13 cellular contexts compared by ENCODE assay signal in the genomic region with DNA sequence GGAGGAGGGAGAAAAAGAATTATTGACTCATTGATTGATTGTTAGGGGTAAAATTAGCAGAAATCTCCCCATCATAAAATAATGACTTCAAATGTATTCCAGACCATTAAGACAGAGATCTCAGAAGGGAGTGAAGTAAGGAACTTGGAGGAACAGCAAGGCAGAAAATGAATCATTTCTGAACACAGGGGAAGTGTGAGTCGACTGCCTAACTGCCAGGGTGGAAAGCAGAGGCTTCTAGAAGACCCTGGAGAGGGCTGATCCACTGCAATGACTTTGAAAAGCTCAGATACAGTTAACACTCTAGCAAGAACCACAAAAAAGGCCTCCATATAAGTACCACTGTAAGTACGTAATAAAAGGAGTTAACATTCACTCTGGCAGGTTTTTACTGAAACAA. TPM values are rescaled to one million over a fixed set of nuclear protein-coding genes. Genes with fewer than 3 reads are reported as not detected.
DNase-seq lines count a peak whose midpoint lies in the region; ATAC-seq and TF ChIP-seq lines count a peak whose summit lies in the region.
"Had no signal": no experiment of that assay in that cellular context is flagged by ENCODE, and none has a peak within 500 bp of the region (broad histone marks: within the 10 kb centered on the region; RNA-seq: fewer than 3 reads in every experiment).

No MANE protein-coding gene starts in this region.

- no peak overlapping the region for H3K27ac ChIP-seq in stomach
- H3K27ac ChIP-seq: thoracic aorta had no signal

- H3K36me3 ChIP-seq in stomach, result peaks cover 0 to 15% (median 11%) of the 10 kb centered on the region in 4 donors
- H3K36me3 ChIP-seq: thoracic aorta had no signal

- no peak for TF ChIP-seq EP300 in stomach (IDR thresholded peaks at IDR 0.05)

- H3K4me3 ChIP-seq in epithelial cell of esophagus (ENCODE audit: low read length) (no peak overlapping the region), stomach (no peak overlapping the region)
- H3K4me3 ChIP-seq: thoracic aorta had no signal

- intact Hi-C loops in stomach (cut with DNase I; ENCODE audit: low total_unique reads), result no loop called here

- ATAC-seq in GM18868 (IDR thresholded peaks at IDR 0.05; ENCODE audit: unreplicated experiment), result no peak
- ATAC-seq in HG03039 (IDR thresholded peaks at IDR 0.05; ENCODE audit: unreplicated experiment), result no peak

- WGBS in stomach, 5 donors, result 74 to 86% (median 77%) methylated on average over 2 of the region's 2 CpGs

- no peaks in the 10 kb centered on the region for H3K27me3 ChIP-seq in stomach

- no peak for TF ChIP-seq CTCF in epithelial cell of esophagus (IDR thresholded peaks at IDR 0.05; ENCODE audit: insufficient read depth, low read depth, low read length, missing control alignments)
- TF ChIP-seq CTCF in stomach (IDR thresholded peaks at IDR 0.05), result no peak

- H3K4me1 ChIP-seq in stomach, result peaks cover 5 to 25% (median 18%) of the 10 kb centered on the region in 4 donors

- TF ChIP-seq POLR2A in stomach (IDR thresholded peaks at IDR 0.05), result no peak

- peak; percentile 26 for DNase-seq in SIG-M5 treated with dmso at 0.1 percent for 504 hours (lab: John Stamatoyannopoulos, UW; ENCODE audit: unreplicated experiment)
- DNase-seq in SIG-M5 (lab: John Stamatoyannopoulos, UW), result no peak
- DNase-seq in NCI-H226, result peak; percentile 51
- DNase-seq in epithelial cell of esophagus (ENCODE audit: low read depth), result peak; percentile 50
- peak; percentile 55 for DNase-seq in stromal cell of bone marrow (ENCODE audit: low read depth)
- no peak for DNase-seq in stomach
- DNase-seq: amniotic stem cell, DND-41, posterior cingulate gyrus had no signal

- H3K9me3 ChIP-seq in stomach, result no peaks in the 10 kb centered on the region
- H3K9me3 ChIP-seq: thoracic aorta had no signal

RNA-seq across cellular contexts. Expression of gene GLTP, which starts 9.7 kb away (rescaled TPM):
- total RNA-seq in stomach, result 10 to 100 TPM; 26.4 to 93.6 (median 60.7) TPM
- 10 to 100 TPM; 28.0 to 80.7 (median 39.6) TPM for polyA plus RNA-seq in stomach

RNA-seq across cellular contexts. Expression of gene TCHP, which starts 29.4 kb away (rescaled TPM):
- total RNA-seq in stomach, result 10 to 100 TPM; 13.8 to 45.5 (median 28.3) TPM
- polyA plus RNA-seq in stomach, result 10 to 100 TPM in 1 of 3 donors, 1 to 10 TPM in 2; 7.9 to 11.9 (median 8.8) TPM

RNA-seq across cellular contexts. Expression of gene TRPV4, which starts 37.5 kb away (rescaled TPM):
- 1 to 10 TPM in 2 of 5 donors, not detected in 3; 1.0 to 1.8 TPM for total RNA-seq in stomach
- polyA plus RNA-seq in stomach, result 1 to 10 TPM in 1 of 3 donors, under 1 TPM in 1, not detected in 1; 0.75 to 3.8 TPM
- total RNA-seq: A172 had no signal

Comparison
In these comparisons a context has a peak if more than half of its experiments do, and no peak if none do; other contexts are left out.
1. DNase-seq: peak in SIG-M5 treated with dmso at 0.1 percent for 504 hours (single experiment), NCI-H226 (single experiment), epithelial cell of esophagus (single experiment) and stromal cell of bone marrow (single experiment); none in SIG-M5 (single experiment) and stomach (single experiment).